In the genomic region with DNA sequence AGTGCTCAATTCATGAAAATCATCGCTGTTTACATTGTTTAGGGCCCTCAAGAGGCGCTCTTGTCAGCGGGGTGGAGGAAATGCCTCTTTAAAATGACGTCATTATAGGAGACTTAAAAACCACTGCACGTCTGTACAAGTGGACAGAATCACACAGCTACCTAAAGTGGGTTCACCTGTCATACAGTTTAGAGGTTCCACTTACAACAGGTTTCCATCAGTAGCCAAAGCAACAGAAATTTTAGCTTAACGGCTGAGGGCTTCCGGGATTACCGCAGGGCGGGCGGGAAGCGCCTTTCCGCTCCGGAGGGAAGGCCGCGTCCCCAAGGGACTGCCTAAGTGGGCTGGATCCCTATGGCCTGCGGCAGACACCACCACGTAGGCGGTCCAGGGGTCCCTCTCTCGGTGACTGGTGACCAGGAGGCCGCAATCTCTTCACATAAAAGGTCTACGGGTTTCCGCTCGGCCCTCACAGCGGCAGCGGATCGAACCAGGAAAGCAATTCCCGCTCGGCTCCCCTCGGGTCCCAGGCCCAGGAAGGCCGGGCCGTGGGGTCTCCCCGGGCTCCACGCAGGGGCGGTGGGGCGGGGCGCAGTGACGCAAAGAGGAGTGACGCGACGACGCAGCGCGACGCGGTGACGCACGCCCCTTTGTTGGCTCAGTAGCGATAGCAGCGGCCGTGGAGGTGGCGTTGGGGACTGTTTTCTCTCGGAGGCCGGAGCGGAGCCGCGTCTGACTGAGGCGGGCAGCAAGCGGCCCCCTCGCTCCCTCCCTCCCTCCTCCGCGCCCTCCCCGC, we compare ENCODE assay signal across 1 cellular context.
TF ChIP-seq lines count a peak whose summit lies in the region.

Gene ARIH1, plus strand, starts transcription at position 661 of the 796 bp plus-strand sequence. CDS start 310 bp downstream, outside the sequence.

TF ChIP-seq in HepG2, 621 proteins besides CTCF, POLR2A, EP300 and RAD21 (continued from another document and continues in another):
- TF ChIP-seq, protein P1, sequence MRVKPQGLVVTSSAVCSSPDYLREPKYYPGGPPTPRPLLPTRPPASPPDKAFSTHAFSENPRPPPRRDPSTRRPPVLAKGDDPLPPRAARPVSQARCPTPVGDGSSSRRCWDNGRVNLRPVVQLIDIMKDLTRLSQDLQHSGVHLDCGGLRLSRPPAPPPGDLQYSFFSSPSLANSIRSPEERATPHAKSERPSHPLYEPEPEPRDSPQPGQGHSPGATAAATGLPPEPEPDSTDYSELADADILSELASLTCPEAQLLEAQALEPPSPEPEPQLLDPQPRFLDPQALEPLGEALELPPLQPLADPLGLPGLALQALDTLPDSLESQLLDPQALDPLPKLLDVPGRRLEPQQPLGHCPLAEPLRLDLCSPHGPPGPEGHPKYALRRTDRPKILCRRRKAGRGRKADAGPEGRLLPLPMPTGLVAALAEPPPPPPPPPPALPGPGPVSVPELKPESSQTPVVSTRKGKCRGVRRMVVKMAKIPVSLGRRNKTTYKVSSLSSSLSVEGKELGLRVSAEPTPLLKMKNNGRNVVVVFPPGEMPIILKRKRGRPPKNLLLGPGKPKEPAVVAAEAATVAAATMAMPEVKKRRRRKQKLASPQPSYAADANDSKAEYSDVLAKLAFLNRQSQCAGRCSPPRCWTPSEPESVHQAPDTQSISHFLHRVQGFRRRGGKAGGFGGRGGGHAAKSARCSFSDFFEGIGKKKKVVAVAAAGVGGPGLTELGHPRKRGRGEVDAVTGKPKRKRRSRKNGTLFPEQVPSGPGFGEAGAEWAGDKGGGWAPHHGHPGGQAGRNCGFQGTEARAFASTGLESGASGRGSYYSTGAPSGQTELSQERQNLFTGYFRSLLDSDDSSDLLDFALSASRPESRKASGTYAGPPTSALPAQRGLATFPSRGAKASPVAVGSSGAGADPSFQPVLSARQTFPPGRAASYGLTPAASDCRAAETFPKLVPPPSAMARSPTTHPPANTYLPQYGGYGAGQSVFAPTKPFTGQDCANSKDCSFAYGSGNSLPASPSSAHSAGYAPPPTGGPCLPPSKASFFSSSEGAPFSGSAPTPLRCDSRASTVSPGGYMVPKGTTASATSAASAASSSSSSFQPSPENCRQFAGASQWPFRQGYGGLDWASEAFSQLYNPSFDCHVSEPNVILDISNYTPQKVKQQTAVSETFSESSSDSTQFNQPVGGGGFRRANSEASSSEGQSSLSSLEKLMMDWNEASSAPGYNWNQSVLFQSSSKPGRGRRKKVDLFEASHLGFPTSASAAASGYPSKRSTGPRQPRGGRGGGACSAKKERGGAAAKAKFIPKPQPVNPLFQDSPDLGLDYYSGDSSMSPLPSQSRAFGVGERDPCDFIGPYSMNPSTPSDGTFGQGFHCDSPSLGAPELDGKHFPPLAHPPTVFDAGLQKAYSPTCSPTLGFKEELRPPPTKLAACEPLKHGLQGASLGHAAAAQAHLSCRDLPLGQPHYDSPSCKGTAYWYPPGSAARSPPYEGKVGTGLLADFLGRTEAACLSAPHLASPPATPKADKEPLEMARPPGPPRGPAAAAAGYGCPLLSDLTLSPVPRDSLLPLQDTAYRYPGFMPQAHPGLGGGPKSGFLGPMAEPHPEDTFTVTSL (CRISPR knock-in tag; IDR thresholded peaks at IDR 0.05; ENCODE audit: borderline replicate concordance), result peak; percentile 70
- peak; percentile 9; the same call in 1 of the 2 replicates for TF ChIP-seq RELA (CRISPR knock-in tag; IDR thresholded peaks at IDR 0.05)
- TF ChIP-seq ZBTB20 (CRISPR knock-in tag; IDR thresholded peaks at IDR 0.05; ENCODE audit: borderline replicate concordance, low read depth), result peak; percentile 69
- peak; percentile 81; the same call in 1 of the 2 replicates for TF ChIP-seq ZNF552 (CRISPR knock-in tag; IDR thresholded peaks at IDR 0.05; ENCODE audit: borderline replicate concordance)
- TF ChIP-seq SOX5 (CRISPR knock-in tag; IDR thresholded peaks at IDR 0.05; ENCODE audit: borderline replicate concordance), result peak; percentile 64; the same call in 1 of the 2 replicates
- no peak for TF ChIP-seq ZNF20 (CRISPR knock-in tag; IDR thresholded peaks at IDR 0.05)
- TF ChIP-seq, protein P2, sequence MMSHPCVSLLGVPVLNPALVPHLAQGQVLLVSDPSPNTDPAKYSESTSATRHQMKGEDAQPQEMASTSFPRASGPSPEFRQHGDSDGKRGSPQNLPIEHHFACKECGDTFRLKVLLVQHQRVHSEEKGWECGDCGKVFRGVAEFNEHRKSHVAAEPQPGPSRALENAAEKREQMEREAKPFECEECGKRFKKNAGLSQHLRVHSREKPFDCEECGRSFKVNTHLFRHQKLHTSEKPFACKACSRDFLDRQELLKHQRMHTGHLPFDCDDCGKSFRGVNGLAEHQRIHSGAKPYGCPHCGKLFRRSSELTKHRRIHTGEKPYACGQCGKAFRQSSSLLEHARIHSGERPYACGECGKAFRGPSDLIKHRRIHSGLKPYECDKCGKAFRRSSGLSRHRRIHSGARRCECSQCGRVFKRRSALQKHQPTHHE (CRISPR knock-in tag; IDR thresholded peaks at IDR 0.05; ENCODE audit: borderline replicate concordance), result peak; percentile 65
- TF ChIP-seq, protein P3, sequence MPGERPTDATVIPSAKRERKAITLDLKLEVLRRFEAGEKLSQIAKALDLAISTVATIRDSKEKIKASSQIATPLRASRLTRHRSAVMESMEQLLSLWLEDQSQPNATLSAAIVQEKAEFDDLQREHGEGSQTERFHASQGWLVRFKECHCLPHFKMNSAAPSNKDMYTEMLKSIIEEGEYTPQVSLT (CRISPR knock-in tag; IDR thresholded peaks at IDR 0.05; ENCODE audit: borderline replicate concordance, low read depth), result no peak; the same call in 1 of the 2 replicates
- TF ChIP-seq, protein P4, sequence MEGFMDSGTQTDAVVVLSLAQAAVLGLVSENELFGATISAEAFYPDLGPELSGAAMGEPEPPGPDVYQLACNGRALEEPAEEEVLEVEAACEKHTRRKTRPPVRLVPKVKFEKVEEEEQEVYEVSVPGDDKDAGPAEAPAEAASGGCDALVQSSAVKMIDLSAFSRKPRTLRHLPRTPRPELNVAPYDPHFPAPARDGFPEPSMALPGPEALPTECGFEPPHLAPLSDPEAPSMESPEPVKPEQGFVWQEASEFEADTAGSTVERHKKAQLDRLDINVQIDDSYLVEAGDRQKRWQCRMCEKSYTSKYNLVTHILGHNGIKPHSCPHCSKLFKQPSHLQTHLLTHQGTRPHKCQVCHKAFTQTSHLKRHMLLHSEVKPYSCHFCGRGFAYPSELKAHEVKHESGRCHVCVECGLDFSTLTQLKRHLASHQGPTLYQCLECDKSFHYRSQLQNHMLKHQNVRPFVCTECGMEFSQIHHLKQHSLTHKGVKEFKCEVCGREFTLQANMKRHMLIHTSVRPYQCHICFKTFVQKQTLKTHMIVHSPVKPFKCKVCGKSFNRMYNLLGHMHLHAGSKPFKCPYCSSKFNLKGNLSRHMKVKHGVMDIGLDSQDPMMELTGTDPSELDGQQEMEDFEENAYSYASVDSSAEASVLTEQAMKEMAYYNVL (CRISPR knock-in tag; IDR thresholded peaks at IDR 0.05; ENCODE audit: borderline replicate concordance), result peak; percentile 35; the same call in 1 of the 2 replicates
- peak; percentile 95 for TF ChIP-seq ZNF558 (CRISPR knock-in tag; IDR thresholded peaks at IDR 0.05; ENCODE audit: borderline replicate concordance)
- TF ChIP-seq FUBP1 (CRISPR knock-in tag; IDR thresholded peaks at IDR 0.05; ENCODE audit: borderline replicate concordance), result no peak; the same call in 1 of the 2 replicates
- TF ChIP-seq JUND (CRISPR knock-in tag; IDR thresholded peaks at IDR 0.05), result 0 out of 2 replicates have a peak, but pooled peaks have one; percentile 29
- TF ChIP-seq ZNF224 (CRISPR knock-in tag; IDR thresholded peaks at IDR 0.05), result no peak; the same call in 1 of the 2 replicates
- TF ChIP-seq FOXK1 (CRISPR knock-in tag; IDR thresholded peaks at IDR 0.05; ENCODE audit: borderline replicate concordance, low read depth), result peak; percentile 85; the same call in 1 of the 2 replicates
- TF ChIP-seq MXD4 (CRISPR knock-in tag; IDR thresholded peaks at IDR 0.05), result peak; percentile 67
- no peak for TF ChIP-seq ZKSCAN1 (IDR thresholded peaks at IDR 0.05; ENCODE audit: low read length)
- TF ChIP-seq CHD2 (IDR thresholded peaks at IDR 0.05; ENCODE audit: low read depth, low read length), result no peak
- TF ChIP-seq HNRNPH1 (optimal IDR thresholded peaks at IDR 0.05; ENCODE audit: low read depth, low read length), result peak; percentile 29
- peak; percentile 80 for TF ChIP-seq TSC22D2 (CRISPR knock-in tag; IDR thresholded peaks at IDR 0.05; ENCODE audit: borderline replicate concordance)
- TF ChIP-seq HDAC1 (CRISPR knock-in tag; IDR thresholded peaks at IDR 0.05), result peak; percentile 96
- no peak for TF ChIP-seq NR2F2 (IDR thresholded peaks at IDR 0.05; ENCODE audit: borderline replicate concordance, low read depth)
- no peak; the same call in 1 of the 2 replicates for TF ChIP-seq ZFP1 (CRISPR knock-in tag; IDR thresholded peaks at IDR 0.05)
- TF ChIP-seq TEAD2 (CRISPR knock-in tag; IDR thresholded peaks at IDR 0.05), result no peak
- no peak for TF ChIP-seq NFE2L2 (IDR thresholded peaks at IDR 0.05; ENCODE audit: low read length)
- TF ChIP-seq CEBPG (CRISPR knock-in tag; IDR thresholded peaks at IDR 0.05), result peak; percentile 79
- no peak for TF ChIP-seq NR1H2 (CRISPR knock-in tag; IDR thresholded peaks at IDR 0.05; ENCODE audit: borderline replicate concordance, low read depth)
- TF ChIP-seq ZNF782 (CRISPR knock-in tag; IDR thresholded peaks at IDR 0.05; ENCODE audit: borderline replicate concordance), result no peak
- TF ChIP-seq ZNF335 (CRISPR knock-in tag; IDR thresholded peaks at IDR 0.05), result peak; percentile 87
- TF ChIP-seq ZNF777 (CRISPR knock-in tag; IDR thresholded peaks at IDR 0.05), result peak; percentile 58; the same call in 1 of the 2 replicates
- TF ChIP-seq KLF13 (CRISPR knock-in tag; IDR thresholded peaks at IDR 0.05), result peak; percentile 62; the same call in 1 of the 2 replicates
- no peak for TF ChIP-seq CENPX (CRISPR knock-in tag; IDR thresholded peaks at IDR 0.05)
- TF ChIP-seq ZNF615 (CRISPR knock-in tag; IDR thresholded peaks at IDR 0.05; ENCODE audit: borderline replicate concordance), result no peak
- TF ChIP-seq ZNF703 (CRISPR knock-in tag; IDR thresholded peaks at IDR 0.05; ENCODE audit: borderline replicate concordance), result no peak; the same call in 1 of the 2 replicates
- TF ChIP-seq ZNF441 (CRISPR knock-in tag; IDR thresholded peaks at IDR 0.05; ENCODE audit: borderline replicate concordance), result peak; percentile 91
- peak; percentile 94 for TF ChIP-seq SNAPC4 (CRISPR knock-in tag; IDR thresholded peaks at IDR 0.05)
- TF ChIP-seq ZNF232 (CRISPR knock-in tag; IDR thresholded peaks at IDR 0.05; ENCODE audit: borderline replicate concordance), result peak; percentile 90
- TF ChIP-seq BRCA1 (CRISPR knock-in tag; IDR thresholded peaks at IDR 0.05), result 0 out of 2 replicates have a peak, but pooled peaks have one; percentile 67
- TF ChIP-seq FOXA1 (IDR thresholded peaks at IDR 0.05), result no peak
- TF ChIP-seq FOXA1 (CRISPR knock-in tag; IDR thresholded peaks at IDR 0.05), result peak; percentile 90
- no peak for TF ChIP-seq ZNF34 (CRISPR knock-in tag; IDR thresholded peaks at IDR 0.05; ENCODE audit: borderline replicate concordance)
- peak; percentile 99 for TF ChIP-seq HOXA3 (CRISPR knock-in tag; IDR thresholded peaks at IDR 0.05)
- TF ChIP-seq MTF1 (CRISPR knock-in tag; IDR thresholded peaks at IDR 0.05), result peak; percentile 55; the same call in 1 of the 2 replicates
- TF ChIP-seq, protein P5, sequence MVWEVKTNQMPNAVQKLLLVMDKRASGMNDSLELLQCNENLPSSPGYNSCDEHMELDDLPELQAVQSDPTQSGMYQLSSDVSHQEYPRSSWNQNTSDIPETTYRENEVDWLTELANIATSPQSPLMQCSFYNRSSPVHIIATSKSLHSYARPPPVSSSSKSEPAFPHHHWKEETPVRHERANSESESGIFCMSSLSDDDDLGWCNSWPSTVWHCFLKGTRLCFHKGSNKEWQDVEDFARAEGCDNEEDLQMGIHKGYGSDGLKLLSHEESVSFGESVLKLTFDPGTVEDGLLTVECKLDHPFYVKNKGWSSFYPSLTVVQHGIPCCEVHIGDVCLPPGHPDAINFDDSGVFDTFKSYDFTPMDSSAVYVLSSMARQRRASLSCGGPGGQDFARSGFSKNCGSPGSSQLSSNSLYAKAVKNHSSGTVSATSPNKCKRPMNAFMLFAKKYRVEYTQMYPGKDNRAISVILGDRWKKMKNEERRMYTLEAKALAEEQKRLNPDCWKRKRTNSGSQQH (CRISPR knock-in tag; IDR thresholded peaks at IDR 0.05; ENCODE audit: low read depth), result no peak
